ENCODE assay signal across 25 cellular contexts in genomic region chr2:127015106-127015910, GRCh38.
A peak's percentile ranks its signal among the peaks of the same experiment; 100 is the strongest.
DNase-seq lines count a peak whose midpoint lies in the region; FAIRE-seq and TF ChIP-seq lines count a peak whose summit lies in the region.
"Had no signal": no experiment of that assay in that cellular context is flagged by ENCODE, and none has a peak within 500 bp of the region (broad histone marks: within the 10 kb centered on the region; RNA-seq: fewer than 3 reads in every experiment).

No MANE protein-coding gene starts in this region.

- peaks cover 17% of the 10 kb centered on the region for H3K4me1 Mint-ChIP-seq in CD14-positive monocyte
- H3K4me1 Mint-ChIP-seq: activated naive CD8-positive, alpha-beta T cell treated with anti-CD3 and anti-CD28 coated beads, Interleukin-2, amount 50 U/mL, for 24 hours had no signal

- H3F3A ChIP-seq in PC-9 (ENCODE audit: insufficient read depth, low read depth), result peaks cover 7% of the 10 kb centered on the region; the same call in 1 of the 2 replicates

- no peak overlapping the region for H3K18ac ChIP-seq in neuronal stem cell (ENCODE audit: low read length)

- H3K4me3 Mint-ChIP-seq in CD14-positive monocyte, result no peak overlapping the region
- H3K4me3 Mint-ChIP-seq: activated CD4-positive, alpha-beta memory T cell treated with anti-CD3 and anti-CD28 coated beads for 36 hours; activated naive CD8-positive, alpha-beta T cell treated with anti-CD3 and anti-CD28 coated beads, Interleukin-2, amount 50 U/mL, for 24 hours; mesothelial cell of epicardium had no signal

- H3K9ac ChIP-seq in endothelial cell of umbilical vein (replicated peaks; ENCODE audit: extremely low read depth, insufficient read depth, low read length), result no peak overlapping the region
- H3K9ac ChIP-seq in neuronal stem cell (ENCODE audit: low read depth, low read length, poor library complexity), result no peak overlapping the region
- H3K9ac ChIP-seq: BLaER1 treated with 17β-estradiol and CSF1 and Interleukin-3, amounts not matched to agents 10 nM and 100 nM had no signal

- H3K36me3 ChIP-seq in PC-9 (ENCODE audit: low read depth) (no peaks in the 10 kb centered on the region), endothelial cell of umbilical vein (ENCODE audit: control insufficient read depth in 2 of 2, extremely low read depth in 1 of 2, insufficient read depth in 2 of 2, low read length in 2 of 2) (no peaks in the 10 kb centered on the region), neuronal stem cell (replicated peaks in 1 of 2; ENCODE audit: control insufficient read depth in 2 of 2, insufficient read depth in 2 of 2, low read length in 2 of 2) (no peaks in the 10 kb centered on the region), stomach (no peaks in the 10 kb centered on the region)
- H3K36me3 ChIP-seq: BLaER1 treated with 17β-estradiol and CSF1 and Interleukin-3, amounts not matched to agents 10 nM and 100 nM; HAP-1; heart left ventricle; tibial nerve had no signal

- no peak overlapping the region for H2AK5ac ChIP-seq in neuronal stem cell (ENCODE audit: low read depth, low read length)

- TF ChIP-seq CTCF in CD14-positive monocyte (IDR thresholded peaks at IDR 0.05) (no peak), PC-9 (conservative IDR thresholded peaks at IDR 0.05) (no peak), endothelial cell of umbilical vein (IDR thresholded peaks at IDR 0.05; ENCODE audit: extremely low read depth in 1 of 2, insufficient read depth in 1 of 2, low read depth in 1 of 2, low read length in 2 of 2) (no peak), stomach (IDR thresholded peaks at IDR 0.05) (no peak)

- no peak overlapping the region for H3K14ac ChIP-seq in neuronal stem cell (ENCODE audit: low read length)

- H3K79me2 ChIP-seq in PC-9 (ENCODE audit: low read depth) (no peaks in the 10 kb centered on the region), endothelial cell of umbilical vein (ENCODE audit: control insufficient read depth, insufficient read depth, low read length) (no peaks in the 10 kb centered on the region)

- H4K8ac ChIP-seq in neuronal stem cell (ENCODE audit: low read depth, low read length), result peak overlapping the region; percentile 52

- H3K27ac ChIP-seq in PC-9 (no peak overlapping the region), endothelial cell of umbilical vein (ENCODE audit: insufficient read depth, low read depth, low read length) (no peak overlapping the region), neuronal stem cell (replicated peaks; ENCODE audit: low read length) (no peak overlapping the region), stomach (no peak overlapping the region)
- H3K27ac ChIP-seq: heart left ventricle, psoas muscle, tibial nerve had no signal

- H2BK15ac ChIP-seq in neuronal stem cell (ENCODE audit: low read length), result no peak overlapping the region

- intact Hi-C loops in CD14-positive monocyte (cut with micrococcal nuclease) (no loop called here), PC-9 (cut with micrococcal nuclease; ENCODE audit: unreplicated experiment) (no loop called here), endothelial cell of umbilical vein (cut with micrococcal nuclease) (no loop called here), stomach (cut with DNase I; ENCODE audit: low total_unique reads) (no loop called here)

- H3K27me3 Mint-ChIP-seq in CD14-positive monocyte (ENCODE audit: low read depth in 3 of 3), result peaks cover 6 to 13% (median 8%) of the 10 kb centered on the region in 3 donors

- H4K20me1 ChIP-seq in PC-9 (ENCODE audit: insufficient read depth) (no peaks in the 10 kb centered on the region), endothelial cell of umbilical vein (replicated peaks; ENCODE audit: control insufficient read depth, extremely low read depth, insufficient read depth, low read length) (no peaks in the 10 kb centered on the region)
- H4K20me1 ChIP-seq: BLaER1 treated with 17β-estradiol and CSF1 and Interleukin-3, amounts not matched to agents 10 nM and 100 nM had no signal

- no peaks in the 10 kb centered on the region for H3K79me1 ChIP-seq in neuronal stem cell (ENCODE audit: low read depth, low read length)

- H3K4me1 ChIP-seq in PC-9 (replicated peaks; ENCODE audit: insufficient read depth) (peaks cover 21% of the 10 kb centered on the region), endothelial cell of umbilical vein (ENCODE audit: control insufficient read depth, extremely low read depth, insufficient read depth, low read length) (peaks cover 11% of the 10 kb centered on the region), neuronal stem cell (ENCODE audit: control insufficient read depth in 2 of 2, insufficient read depth in 1 of 2, low read depth in 1 of 2, low read length in 2 of 2) (peaks cover 0 to 4% of the 10 kb centered on the region in 2 donors), stomach (peaks cover 0 to 14% (median 0%) of the 10 kb centered on the region in 4 donors)
- H3K4me1 ChIP-seq: HAP-1, heart left ventricle, psoas muscle had no signal

- no peak overlapping the region for H2BK120ac ChIP-seq in neuronal stem cell (ENCODE audit: low read depth, low read length)

- H3K36me3 Mint-ChIP-seq in CD14-positive monocyte, result no peaks in the 10 kb centered on the region
- H3K36me3 Mint-ChIP-seq: activated CD4-positive, alpha-beta memory T cell treated with anti-CD3 and anti-CD28 coated beads for 36 hours; mesothelial cell of epicardium had no signal

- H3K4me3 ChIP-seq in PC-9 (no peak overlapping the region), endothelial cell of umbilical vein (replicated peaks in 1 of 3; ENCODE audit: insufficient read depth in 1 of 3, low read depth in 1 of 3, low read length in 3 of 3) (no peak overlapping the region), neuronal stem cell (ENCODE audit: low read length in 2 of 2) (no peak overlapping the region), stomach (no peak overlapping the region)
- H3K4me3 ChIP-seq: BLaER1 treated with 17β-estradiol and CSF1 and Interleukin-3, amounts not matched to agents 10 nM and 100 nM; HAP-1; heart left ventricle; psoas muscle; tibial nerve had no signal

- no peak overlapping the region for H4K91ac ChIP-seq in neuronal stem cell (ENCODE audit: low read depth, low read length, poor library complexity)

- no peak overlapping the region for H2AFZ ChIP-seq in PC-9
- no peak overlapping the region for H2AFZ ChIP-seq in endothelial cell of umbilical vein (ENCODE audit: low read depth, low read length)
- H2AFZ ChIP-seq in neuronal stem cell (ENCODE audit: low read length), result no peak overlapping the region

- no peak for TF ChIP-seq EP300 in stomach (IDR thresholded peaks at IDR 0.05)

- H3K9me1 ChIP-seq in endothelial cell of umbilical vein (replicated peaks; ENCODE audit: control insufficient read depth, extremely low read depth, insufficient read depth, low read length), result no peaks in the 10 kb centered on the region

- no CpG with 5 or more reads among the region's 8 CpGs for WGBS in neuronal stem cell (ENCODE audit: extremely low coverage in 2 of 2, insufficient read length in 2 of 2, insufficient replicate concordance in 1 of 2), 2 donors
- WGBS in stomach, 5 donors, result 51 to 90% (median 82%) methylated on average over 7 to 8 of the region's 8 CpGs

- TF ChIP-seq POLR2A in endothelial cell of umbilical vein (IDR thresholded peaks at IDR 0.05; ENCODE audit: low read depth, low read length) (no peak), stomach (IDR thresholded peaks at IDR 0.05) (no peak)

- no peak overlapping the region for H2BK12ac ChIP-seq in neuronal stem cell (ENCODE audit: low read length)

- H2BK5ac ChIP-seq in neuronal stem cell (ENCODE audit: low read length), result no peak overlapping the region

- H3K23ac ChIP-seq in neuronal stem cell (ENCODE audit: low read depth, low read length, poor library complexity), result no peak overlapping the region

- POLR2A ChIA-PET in PC-9 (lab: Charles Lee; ENCODE audit: unreplicated experiment) (no interaction called here), endothelial cell of umbilical vein (lab: Charles Lee) (no interaction called here)

- no peak overlapping the region for H3K4ac ChIP-seq in neuronal stem cell (ENCODE audit: low read length)

- H3K9me3 ChIP-seq in PC-9 (ENCODE audit: insufficient read depth, low read depth) (no peaks in the 10 kb centered on the region), endothelial cell of umbilical vein (replicated peaks; ENCODE audit: control insufficient read depth, insufficient read depth, low read length) (no peaks in the 10 kb centered on the region), neuronal stem cell (replicated peaks in 1 of 2; ENCODE audit: control insufficient read depth in 2 of 2, insufficient read depth in 1 of 2, low read depth in 1 of 2, low read length in 2 of 2) (no peaks in the 10 kb centered on the region), stomach (no peaks in the 10 kb centered on the region)
- H3K9me3 ChIP-seq: HAP-1, heart left ventricle, psoas muscle, tibial nerve had no signal

- peak; percentile 55 for FAIRE-seq in endothelial cell of umbilical vein (lab: Jason Lieb, UNC)
- FAIRE-seq: kidney had no signal

- CTCF ChIA-PET in PC-9 (lab: Charles Lee), result no interaction called here
- CTCF ChIA-PET in endothelial cell of umbilical vein (lab: Charles Lee), result interaction anchor here (1.1 kb wide), 1 partner anchor 43 kb away, joined by 3 read pairs; no protein-coding TSS in a partner anchor

- no TSS peak for BruUV-seq in PC-9 (replicated peaks; lab: Mats Ljungman, UMichigan)
- BruUV-seq in endothelial cell of umbilical vein (replicated peaks; lab: Mats Ljungman, UMichigan), result no TSS peak

- dilution Hi-C loops in endothelial cell of umbilical vein (cut with MboI; ENCODE audit: extremely low pct_ligation_motif_present, low sequenced_read_pairs), result no loop called here

- DNase-seq in CD14-positive monocyte (ENCODE audit: low spot score), result no peak
- no peak for DNase-seq in PC-9
- DNase-seq in endothelial cell of umbilical vein (ENCODE audit: low read depth, low spot score), result no peak
- no peak for DNase-seq in neuronal stem cell (ENCODE audit: low spot score)
- no peak for DNase-seq in NCI-H748 (lab: John Stamatoyannopoulos, UW; ENCODE audit: unreplicated experiment)
- no peak for DNase-seq in stomach
- no peak for DNase-seq in AG08396 (ENCODE audit: low spot score)
- no peak for DNase-seq in NCI-H524 treated with DMSO at 0.1 percent for 48 hours (lab: John Stamatoyannopoulos, UW)
- DNase-seq: activated CD4-positive, alpha-beta memory T cell treated with anti-CD3 and anti-CD28 coated beads for 36 hours; activated CD4-positive, CD25-positive, alpha-beta regulatory T cell treated with anti-CD3 and anti-CD28 coated beads, Interleukin-2, amount 50 U/mL, for 72 hours; activated naive CD4-positive, alpha-beta T cell; activated naive CD8-positive, alpha-beta T cell treated with anti-CD3 and anti-CD28 coated beads, Interleukin-2, amount 50 U/mL, for 24 hours; COR-L47; heart left ventricle; kidney; NCI-H2029; NCI-H524; psoas muscle; Right ventricle myocardium superior; stimulated activated CD4-positive, alpha-beta T cell treated with anti-CD3 and anti-CD28 coated beads, Interleukin-12 subunit alpha, Interleukin-12 subunit beta, amount 100 ng/mL, for 4 hours; stimulated activated CD4-positive, alpha-beta T cell treated with anti-CD3 and anti-CD28 coated beads, Interleukin-2, amount 100 ng/mL, for 48 hours had no signal

- peak overlapping the region; percentile 66 to 85 (median 78) for H3K27ac Mint-ChIP-seq in CD14-positive monocyte
- H3K27ac Mint-ChIP-seq: activated CD4-positive, alpha-beta memory T cell treated with anti-CD3 and anti-CD28 coated beads for 36 hours; activated naive CD8-positive, alpha-beta T cell treated with anti-CD3 and anti-CD28 coated beads, Interleukin-2, amount 50 U/mL, for 24 hours; mesothelial cell of epicardium had no signal

- H3K9me3 Mint-ChIP-seq in CD14-positive monocyte, result peaks cover 0 to 1% (median 0%) of the 10 kb centered on the region in 7 donors
- H3K9me3 Mint-ChIP-seq: activated naive CD8-positive, alpha-beta T cell treated with anti-CD3 and anti-CD28 coated beads, Interleukin-2, amount 50 U/mL, for 24 hours had no signal

- H3K27me3 ChIP-seq in PC-9 (ENCODE audit: insufficient read depth, low read depth) (no peaks in the 10 kb centered on the region), endothelial cell of umbilical vein (ENCODE audit: control insufficient read depth in 2 of 2, insufficient read depth in 2 of 2, low read length in 2 of 2) (peaks cover 2% of the 10 kb centered on the region in 2 experiments), neuronal stem cell (ENCODE audit: control insufficient read depth in 3 of 3, insufficient read depth in 3 of 3, low read depth in 1 of 3, low read length in 3 of 3) (peaks cover 0 to 14% (median 0%) of the 10 kb centered on the region in 3 experiments), stomach (peaks cover 0 to 30% (median 0%) of the 10 kb centered on the region in 3 donors)
- H3K27me3 ChIP-seq: BLaER1 treated with 17β-estradiol and CSF1 and Interleukin-3, amounts not matched to agents 10 nM and 100 nM; tibial nerve had no signal

- no peaks in the 10 kb centered on the region for H3K9me2 ChIP-seq in PC-9 (ENCODE audit: insufficient read depth)

- H3K4me2 ChIP-seq in PC-9 (peak overlapping the region; percentile 57; the same call in 1 of the 2 replicates), endothelial cell of umbilical vein (ENCODE audit: insufficient read depth, low read length) (no peak overlapping the region), neuronal stem cell (ENCODE audit: insufficient read depth, low read length, poor library complexity, severe bottlenecking) (no peak overlapping the region)
- H3K4me2 ChIP-seq: BLaER1 treated with 17β-estradiol and CSF1 and Interleukin-3, amounts not matched to agents 10 nM and 100 nM had no signal
